20 cellular contexts compared by ENCODE assay signal in the genomic region with DNA sequence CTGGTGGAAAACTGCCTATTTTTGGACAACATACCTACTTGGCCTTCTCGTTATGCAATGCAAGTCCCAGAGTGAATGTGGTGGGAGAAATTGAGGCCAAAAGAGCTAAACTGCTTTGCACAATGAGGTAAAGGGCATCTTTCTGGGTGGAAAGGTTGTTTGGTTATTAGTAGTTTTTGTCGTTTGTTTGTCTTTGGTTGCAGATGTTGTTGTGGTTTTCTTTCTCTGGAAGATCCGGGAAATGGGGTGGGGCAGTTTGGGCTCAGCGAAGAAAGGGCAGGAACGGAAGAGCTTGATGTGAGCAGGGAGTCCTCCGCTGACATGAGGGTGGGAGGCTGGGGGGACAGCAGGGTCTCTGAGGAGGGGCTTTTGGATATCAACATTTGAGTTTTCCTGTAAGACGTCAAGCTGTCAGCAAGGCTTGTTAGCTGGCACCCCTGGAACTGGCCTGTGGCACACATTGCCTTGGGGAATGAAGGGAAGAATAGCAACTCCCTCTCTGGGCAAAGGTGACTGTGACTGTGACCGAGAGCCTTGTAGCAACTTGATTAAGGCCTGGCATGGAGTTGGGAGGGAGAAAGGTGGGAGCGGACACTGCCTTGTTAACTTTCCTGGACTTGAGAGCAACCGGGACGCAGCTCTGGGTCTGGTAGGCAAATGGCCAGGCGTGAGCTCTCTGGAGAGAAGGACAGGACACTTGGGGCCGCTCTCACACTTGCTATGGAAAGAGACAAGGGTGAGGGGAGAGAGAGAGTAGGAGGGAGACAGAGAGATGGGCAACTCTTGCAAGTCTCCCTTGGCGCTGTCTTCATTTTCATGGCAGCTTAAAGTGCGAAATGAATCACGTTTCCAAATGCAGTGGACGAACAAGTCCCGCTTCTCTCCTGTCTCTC. TPM values are rescaled to one million over a fixed set of nuclear protein-coding genes. Genes with fewer than 3 reads are reported as not detected.
DNase-seq lines count a peak whose midpoint lies in the region; ATAC-seq and TF ChIP-seq lines count a peak whose summit lies in the region.
"Had no signal": no experiment of that assay in that cellular context is flagged by ENCODE, and none has a peak within 500 bp of the region (broad histone marks: within the 10 kb centered on the region; RNA-seq: fewer than 3 reads in every experiment).

No MANE protein-coding gene starts in this region.

- no peak for TF ChIP-seq CTCF in natural killer cell (IDR thresholded peaks at IDR 0.05)

- intact Hi-C loops in natural killer cell (cut with micrococcal nuclease) = no loop called here

- CTCF ChIA-PET in activated naive CD4-positive, alpha-beta T cell treated with anti-CD3 and anti-CD28 coated beads, Interleukin-2, amount 10 ng/mL, durations not matched to agents 7 days and 5 days (lab: Charles Lee) = interaction anchor here (1.4 kb wide), 1 partner anchor 12 kb away, joined by 5 read pairs; no protein-coding TSS in a partner anchor

- H3K4me1 Mint-ChIP-seq in natural killer cell treated with Interleukin-12 subunit alpha and Interleukin-12 subunit beta and Interleukin-15 and Interleukin-18, amount 100 ng/mL, for 72 hours (ENCODE audit: low read depth in 2 of 2) = no peaks in the 10 kb centered on the region
- no peaks in the 10 kb centered on the region for H3K4me1 Mint-ChIP-seq in natural killer cell
- peaks cover 5% of the 10 kb centered on the region for H3K4me1 Mint-ChIP-seq in activated naive CD4-positive, alpha-beta T cell treated with anti-CD3 and anti-CD28 coated beads, Interleukin-2, amount 10 ng/mL, durations not matched to agents 7 days and 5 days

- peak; percentile 6 for DNase-seq in natural killer cell treated with Interleukin-12 subunit alpha and Interleukin-12 subunit beta and Interleukin-15 and Interleukin-18, amount 100 ng/mL, for 72 hours (ENCODE audit: low spot score)
- DNase-seq in natural killer cell (no peak), OCI-M1 (lab: John Stamatoyannopoulos, UW) (peak; percentile 22), fibroblast of peridontal ligament (ENCODE audit: extremely low read depth) (peak; percentile 13), occipital lobe (lab: John Stamatoyannopoulos, UW) (no peak), mesenteric fat pad (ENCODE audit: low spot score) (no peak)
- DNase-seq in activated naive CD4-positive, alpha-beta T cell treated with anti-CD3 and anti-CD28 coated beads, Interleukin-2, amount 10 ng/mL, durations not matched to agents 7 days and 5 days = no peak
- no peak for DNase-seq in activated CD4-positive, alpha-beta T cell treated with anti-CD3 and anti-CD28 coated beads, Interleukin-2, amount 50 U/mL, for 48 hours
- DNase-seq: activated CD4-positive, alpha-beta T cell treated with anti-CD3 and anti-CD28 coated beads for 36 hours; brain microvascular endothelial cell; Calu3; dermis blood vessel endothelial cell; gastrocnemius medialis; left cardiac atrium; midbrain; NCI-H2171 treated with DMSO at 0.1 percent for 48 hours; NCI-H748 treated with DMSO at 0.1 percent for 48 hours; testis had no signal

- peaks cover 4 to 16% of the 10 kb centered on the region in 2 donors for H3K27me3 Mint-ChIP-seq in natural killer cell treated with Interleukin-12 subunit alpha and Interleukin-12 subunit beta and Interleukin-15 and Interleukin-18, amount 100 ng/mL, for 72 hours
- H3K27me3 Mint-ChIP-seq in natural killer cell (ENCODE audit: low read depth in 2 of 2) = peaks cover 7% of the 10 kb centered on the region in 2 donors
- peaks cover 47% of the 10 kb centered on the region for H3K27me3 Mint-ChIP-seq in activated naive CD4-positive, alpha-beta T cell treated with anti-CD3 and anti-CD28 coated beads, Interleukin-2, amount 10 ng/mL, durations not matched to agents 7 days and 5 days
- H3K27me3 Mint-ChIP-seq: activated CD4-positive, alpha-beta T cell treated with anti-CD3 and anti-CD28 coated beads for 36 hours had no signal

- ATAC-seq in natural killer cell treated with Interleukin-12 subunit alpha and Interleukin-12 subunit beta and Interleukin-15 and Interleukin-18, amount 100 ng/mL, for 72 hours = no peak
- ATAC-seq in natural killer cell = no peak
- ATAC-seq: activated CD4-positive, alpha-beta T cell treated with anti-CD3 and anti-CD28 coated beads for 36 hours had no signal

- H3K27ac Mint-ChIP-seq in natural killer cell treated with Interleukin-12 subunit alpha and Interleukin-12 subunit beta and Interleukin-15 and Interleukin-18, amount 100 ng/mL, for 72 hours = no peak overlapping the region
- H3K27ac Mint-ChIP-seq in natural killer cell = no peak overlapping the region
- no peak overlapping the region for H3K27ac Mint-ChIP-seq in activated naive CD4-positive, alpha-beta T cell treated with anti-CD3 and anti-CD28 coated beads, Interleukin-2, amount 10 ng/mL, durations not matched to agents 7 days and 5 days
- H3K27ac Mint-ChIP-seq: activated CD4-positive, alpha-beta T cell treated with anti-CD3 and anti-CD28 coated beads for 36 hours; activated T-helper 2 cell treated with anti-CD3 and anti-CD28 coated beads, Interferon-gamma antibody, Interleukin-2, Interleukin-4, amounts not matched to agents 10 μg/mL and 5 μg/mL and 100 μg/mL, durations not matched to agents 14 hours and 24 hours and 36 hours had no signal

- no peaks in the 10 kb centered on the region for H3K36me3 Mint-ChIP-seq in natural killer cell treated with Interleukin-12 subunit alpha and Interleukin-12 subunit beta and Interleukin-15 and Interleukin-18, amount 100 ng/mL, for 72 hours
- no peaks in the 10 kb centered on the region for H3K36me3 Mint-ChIP-seq in natural killer cell
- no peaks in the 10 kb centered on the region for H3K36me3 Mint-ChIP-seq in activated naive CD4-positive, alpha-beta T cell treated with anti-CD3 and anti-CD28 coated beads, Interleukin-2, amount 10 ng/mL, durations not matched to agents 7 days and 5 days

- no peak overlapping the region for H3K4me3 Mint-ChIP-seq in natural killer cell treated with Interleukin-12 subunit alpha and Interleukin-12 subunit beta and Interleukin-15 and Interleukin-18, amount 100 ng/mL, for 72 hours
- no peak overlapping the region for H3K4me3 Mint-ChIP-seq in natural killer cell
- H3K4me3 Mint-ChIP-seq in activated naive CD4-positive, alpha-beta T cell treated with anti-CD3 and anti-CD28 coated beads, Interleukin-2, amount 10 ng/mL, durations not matched to agents 7 days and 5 days = no peak overlapping the region
- H3K4me3 Mint-ChIP-seq: activated CD4-positive, alpha-beta T cell treated with anti-CD3 and anti-CD28 coated beads for 36 hours had no signal

- no peaks in the 10 kb centered on the region for H3K9me3 Mint-ChIP-seq in natural killer cell treated with Interleukin-12 subunit alpha and Interleukin-12 subunit beta and Interleukin-15 and Interleukin-18, amount 100 ng/mL, for 72 hours
- no peaks in the 10 kb centered on the region for H3K9me3 Mint-ChIP-seq in natural killer cell
- H3K9me3 Mint-ChIP-seq in activated naive CD4-positive, alpha-beta T cell treated with anti-CD3 and anti-CD28 coated beads, Interleukin-2, amount 10 ng/mL, durations not matched to agents 7 days and 5 days = no peaks in the 10 kb centered on the region
- H3K9me3 Mint-ChIP-seq: activated T-helper 2 cell treated with anti-CD3 and anti-CD28 coated beads, Interferon-gamma antibody, Interleukin-2, Interleukin-4, amounts not matched to agents 10 μg/mL and 5 μg/mL and 100 μg/mL, durations not matched to agents 14 hours and 24 hours and 36 hours had no signal

RNA-seq across cellular contexts. Expression of a gene that starts 15.4 kb away (rescaled TPM):
- not detected for total RNA-seq in natural killer cell treated with Interleukin-12 subunit alpha and Interleukin-12 subunit beta and Interleukin-15 and Interleukin-18, amount 100 ng/mL, for 72 hours
- total RNA-seq in natural killer cell (not detected), occipital lobe (0.31 TPM), mesenteric fat pad (not detected)
- total RNA-seq: activated T-helper 2 cell treated with anti-CD3 and anti-CD28 coated beads, Interferon-gamma antibody, Interleukin-2, Interleukin-4, amounts not matched to agents 10 μg/mL and 5 μg/mL and 100 μg/mL, durations not matched to agents 14 hours and 24 hours and 36 hours; G401; left cardiac atrium had no signal

RNA-seq across cellular contexts. Expression of a gene that starts 59.8 kb away (rescaled TPM):
- 10 to 100 TPM; 78.7 to 84.7 TPM for total RNA-seq in natural killer cell treated with Interleukin-12 subunit alpha and Interleukin-12 subunit beta and Interleukin-15 and Interleukin-18, amount 100 ng/mL, for 72 hours
- total RNA-seq in natural killer cell (10 to 100 TPM; 78.9 to 98.3 (median 97.9) TPM), occipital lobe (78.8 TPM), mesenteric fat pad (65.5 TPM)

Comparison
In these comparisons a context has a peak if more than half of its experiments do, and no peak if none do; other contexts are left out.
1. DNase-seq: peak in natural killer cell treated with Interleukin-12 subunit alpha and Interleukin-12 subunit beta and Interleukin-15 and Interleukin-18, amount 100 ng/mL, for 72 hours (single experiment), OCI-M1 (single experiment) and fibroblast of peridontal ligament (single experiment); none in natural killer cell (single experiment), occipital lobe (single experiment), activated naive CD4-positive, alpha-beta T cell treated with anti-CD3 and anti-CD28 coated beads, Interleukin-2, amount 10 ng/mL, durations not matched to agents 7 days and 5 days (single experiment), mesenteric fat pad (single experiment) and activated CD4-positive, alpha-beta T cell treated with anti-CD3 and anti-CD28 coated beads, Interleukin-2, amount 50 U/mL, for 48 hours (0 of 2).